ENCODE assay signal across 8 cellular contexts in the genomic region with DNA sequence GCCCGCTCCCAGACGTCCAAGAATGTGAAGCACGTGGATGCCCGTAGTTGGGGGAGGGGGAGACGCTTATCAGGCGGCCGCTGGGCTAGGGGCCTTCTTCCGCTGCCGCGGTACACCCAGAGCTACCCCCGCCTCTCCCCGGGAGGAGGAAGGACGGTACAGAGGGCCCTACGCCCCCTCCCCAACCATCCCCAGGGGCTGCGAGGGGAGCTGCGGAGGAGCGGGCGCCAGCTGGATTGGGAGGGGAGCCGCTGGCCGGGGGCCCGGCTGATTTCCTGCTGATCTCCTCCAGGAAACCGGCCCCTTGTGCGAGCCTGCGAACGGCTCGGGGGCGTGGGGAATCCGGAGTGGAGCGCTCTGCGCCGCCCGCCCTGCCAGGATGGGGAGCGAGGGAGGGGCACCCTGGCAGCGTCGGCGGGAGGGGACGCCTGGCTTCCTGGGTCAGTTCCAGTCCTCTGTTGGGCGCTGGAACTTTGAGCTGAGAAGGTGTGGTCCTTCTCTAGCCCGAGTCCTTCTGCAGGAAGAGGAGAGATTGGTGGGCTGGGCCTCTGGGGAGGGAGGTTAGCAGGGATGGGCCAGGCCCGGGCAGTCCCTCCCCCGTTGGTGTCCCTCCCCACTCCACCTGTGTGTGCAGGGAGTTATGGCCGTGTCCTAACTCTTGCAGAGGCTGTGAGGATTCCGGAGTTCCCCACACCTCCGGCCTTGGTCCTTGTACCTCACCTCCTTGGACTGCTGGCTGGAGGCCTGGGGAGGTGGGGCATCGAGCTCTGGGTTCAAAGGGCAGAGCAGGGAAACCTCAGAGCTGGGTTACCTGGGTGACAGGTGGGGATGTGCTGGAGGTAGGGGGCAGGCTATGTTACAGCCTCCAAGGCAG. TPM values are rescaled to one million over a fixed set of nuclear protein-coding genes. Genes with fewer than 3 reads are reported as not detected.
DNase-seq lines count a peak whose midpoint lies in the region; TF ChIP-seq lines count a peak whose summit lies in the region.

No MANE protein-coding gene starts in this region.

- intact Hi-C loops in prostate gland (cut with DNase I) (loop anchor here (5.0 kb wide), 1 partner anchor 33 kb away; no protein-coding TSS in a partner anchor), OCI-LY7 (cut with micrococcal nuclease; ENCODE audit: unreplicated experiment) (no loop called here)

- no peak for TF ChIP-seq CTCF in DOHH2 (IDR thresholded peaks at IDR 0.05; ENCODE audit: low read depth, low read length, poor library complexity, severe bottlenecking)
- TF ChIP-seq CTCF in right atrium auricular region (IDR thresholded peaks at IDR 0.05) = no peak
- peak in 1 of 4 experiments; percentile 2 for TF ChIP-seq CTCF in prostate gland (IDR thresholded peaks at IDR 0.05)
- no peak for TF ChIP-seq CTCF in OCI-LY7 (conservative IDR thresholded peaks at IDR 0.05; ENCODE audit: low read length)

- peaks cover 4% of the 10 kb centered on the region; the same call in 1 of the 2 replicates for H3K36me3 ChIP-seq in DOHH2 (ENCODE audit: control insufficient read depth, low read length)
- H3K36me3 ChIP-seq in right atrium auricular region = peaks cover 15% of the 10 kb centered on the region
- no peaks in the 10 kb centered on the region for H3K36me3 ChIP-seq in prostate gland
- no peaks in the 10 kb centered on the region for H3K36me3 ChIP-seq in OCI-LY7 (ENCODE audit: insufficient read depth, low read length)

- BruUV-seq in OCI-LY7 (replicated peaks; lab: Mats Ljungman, UMichigan) = no TSS peak

- H4K20me1 ChIP-seq in DOHH2 (ENCODE audit: control insufficient read depth, insufficient read depth, low read depth, low read length) (peaks cover 6% of the 10 kb centered on the region), OCI-LY7 (ENCODE audit: insufficient read depth, low read length) (no peaks in the 10 kb centered on the region)

- POLR2A ChIA-PET in OCI-LY7 (lab: Charles Lee) = no interaction called here

- CTCF ChIA-PET in OCI-LY7 (lab: Charles Lee; ENCODE audit: unreplicated experiment) = no interaction called here

- H2AFZ ChIP-seq in OCI-LY7 (ENCODE audit: low read length) = no peak overlapping the region

- WGBS in prostate gland = 2% methylated on average over 26 of the region's 45 CpGs

- peak; percentile 79 for TF ChIP-seq POLR2A in prostate gland (IDR thresholded peaks at IDR 0.05)

- peaks cover 12% of the 10 kb centered on the region for H3F3A ChIP-seq in DOHH2 (ENCODE audit: control insufficient read depth, insufficient read depth)

- peak; percentile 28 for DNase-seq in NCI-H146 treated with DMSO at 0.1 percent for 48 hours (lab: John Stamatoyannopoulos, UW; ENCODE audit: unreplicated experiment)
- peak; percentile 51 for DNase-seq in amniotic epithelial cell (ENCODE audit: low read depth)
- DNase-seq in right atrium auricular region (ENCODE audit: low spot score) = peak; percentile 76
- peak; percentile 64 for DNase-seq in prostate gland (ENCODE audit: low spot score)
- no peak for DNase-seq in NK-92 (lab: John Stamatoyannopoulos, UW; ENCODE audit: unreplicated experiment)
- DNase-seq in OCI-LY7 (ENCODE audit: low spot score) = no peak
- DNase-seq in AML-193 (lab: John Stamatoyannopoulos, UW) = no peak

- H3K4me2 ChIP-seq in DOHH2 (ENCODE audit: low read length) (peak overlapping the region; percentile 75), OCI-LY7 (ENCODE audit: low read length) (no peak overlapping the region)

- H3K27me3 ChIP-seq in DOHH2 (ENCODE audit: control insufficient read depth, low read length) (peaks cover 11% of the 10 kb centered on the region), right atrium auricular region (no peaks in the 10 kb centered on the region), prostate gland (replicated peaks; ENCODE audit: insufficient read depth) (no peaks in the 10 kb centered on the region)

- H3K9me3 ChIP-seq in DOHH2 (ENCODE audit: control insufficient read depth, insufficient read depth, low read length) = no peaks in the 10 kb centered on the region
- no peaks in the 10 kb centered on the region for H3K9me3 ChIP-seq in right atrium auricular region
- no peaks in the 10 kb centered on the region for H3K9me3 ChIP-seq in prostate gland
- H3K9me3 ChIP-seq in OCI-LY7 (ENCODE audit: low read length) = no peaks in the 10 kb centered on the region

- H3K4me3 ChIP-seq in DOHH2 (ENCODE audit: low read length) (peak overlapping the region; percentile 55), right atrium auricular region (peak overlapping the region; percentile 83 to 85), prostate gland (peak overlapping the region; percentile 36 to 93), OCI-LY7 (ENCODE audit: low read depth, low read length, poor library complexity, severe bottlenecking) (no peak overlapping the region)

- H3K9me2 ChIP-seq in DOHH2 (replicated peaks; ENCODE audit: control insufficient read depth, low read length) (no peaks in the 10 kb centered on the region), OCI-LY7 (ENCODE audit: insufficient read depth, low read length) (no peaks in the 10 kb centered on the region)

- no peak overlapping the region for H3K27ac ChIP-seq in DOHH2 (ENCODE audit: low read depth, low read length)
- H3K27ac ChIP-seq in right atrium auricular region = peak overlapping the region; percentile 95 to 98
- H3K27ac ChIP-seq in prostate gland = peak overlapping the region; percentile 96 to 98
- H3K27ac ChIP-seq in OCI-LY7 (ENCODE audit: low read depth, low read length, poor library complexity, severe bottlenecking) = no peak overlapping the region

- H3K79me2 ChIP-seq in DOHH2 (ENCODE audit: control insufficient read depth, low read length) = peaks cover 11% of the 10 kb centered on the region; the same call in 1 of the 2 replicates
- no peaks in the 10 kb centered on the region for H3K79me2 ChIP-seq in OCI-LY7 (ENCODE audit: insufficient read depth, low read depth, low read length)

- H3K4me1 ChIP-seq in DOHH2 (ENCODE audit: control insufficient read depth, low read length) (peaks cover 79% of the 10 kb centered on the region), right atrium auricular region (peaks cover 0 to 87% of the 10 kb centered on the region in 2 donors), prostate gland (replicated peaks) (peaks cover 49% of the 10 kb centered on the region), OCI-LY7 (ENCODE audit: insufficient read depth, low read length, poor library complexity, severe bottlenecking) (peaks cover 42% of the 10 kb centered on the region)

RNA-seq across cellular contexts. Expression of a gene that starts 19.1 kb away (rescaled TPM):
- total RNA-seq in right atrium auricular region = 1 to 10 TPM in 1 of 2 donors, not detected in 1; 1.6 TPM
- 1 to 10 TPM in 1 of 2 donors, under 1 TPM in 1; 0.82 to 5.3 TPM for total RNA-seq in prostate gland
- not detected in 2 replicates for total RNA-seq in OCI-LY7 (2014; rRNA removed; shearing (Covaris generic))
- not detected in 2 replicates for total RNA-seq in OCI-LY7 (2022)

RNA-seq across cellular contexts. Expression of a gene that starts 36.4 kb away (rescaled TPM):
- total RNA-seq in right atrium auricular region (10 to 100 TPM; 28.5 to 51.7 TPM), prostate gland (10 to 100 TPM; 24.4 to 70.6 TPM), OCI-LY7 (2022) (8.0 and 8.6 TPM in 2 replicates)
- total RNA-seq in OCI-LY7 (2014; rRNA removed; shearing (Covaris generic)) = 3.1 and 5.7 TPM in 2 replicates

RNA-seq across cellular contexts. Expression of a gene that starts 57.7 kb away (rescaled TPM):
- total RNA-seq in right atrium auricular region = 1 to 10 TPM in 1 of 2 donors, under 1 TPM in 1; 0.44 to 1.0 TPM
- total RNA-seq in prostate gland = 10 to 100 TPM in 1 of 2 donors, 1 to 10 TPM in 1; 2.1 to 10.3 TPM
- 72.3 and 75.2 TPM in 2 replicates for total RNA-seq in OCI-LY7 (2014; rRNA removed; shearing (Covaris generic))
- total RNA-seq in OCI-LY7 (2022) = 132 and 156 TPM in 2 replicates

Comparison
In these comparisons a context has a peak if more than half of its experiments do, and no peak if none do; other contexts are left out.
1. H3K27ac ChIP-seq: peak in right atrium auricular region (2 of 2) and prostate gland (2 of 2); none in DOHH2 (single experiment) and OCI-LY7 (single experiment).
2. DNase-seq: peak in NCI-H146 treated with DMSO at 0.1 percent for 48 hours (single experiment), amniotic epithelial cell (single experiment), right atrium auricular region (single experiment) and prostate gland (single experiment); none in NK-92 (single experiment), OCI-LY7 (single experiment) and AML-193 (0 of 2).
3. RNA of a gene that starts 57.7 kb away (total RNA-seq): 72.3 to 156 TPM in OCI-LY7; 2.1 to 10.3 TPM in prostate gland and 0.44 to 1.0 TPM in right atrium auricular region; every median in the first group is over 4 times any median in the second.